ENCODE assay signal across 22 cellular contexts in genomic region chr4:60384475-60384874, GRCh38.
"Had no signal": no experiment of that assay in that cellular context is flagged by ENCODE, and none has a peak within 500 bp of the region (broad histone marks: within the 10 kb centered on the region; RNA-seq: fewer than 3 reads in every experiment).

No MANE protein-coding gene starts in this region.

- H3K9me2 ChIP-seq: SK-N-SH had no signal

- H3K4me2 ChIP-seq: SK-N-SH had no signal

- H3K9ac ChIP-seq: SK-N-SH had no signal

- H3K27ac ChIP-seq: RWPE1 had no signal

- H3K9me3 ChIP-seq: SK-N-SH had no signal

- DNase-seq: IMR-90, KG1, MM.1S, NCI-H1105, NCI-H1417, NCI-H1436 treated with DMSO at 0.1 percent for 48 hours, NCI-H1694 treated with DMSO at 0.1 percent for 48 hours, NCI-H1930, NCI-H2081, NCI-H2107, NCI-H2171, NCI-H226, NCI-H510A, NCI-H524 treated with DMSO at 0.1 percent for 48 hours, NCI-H69, NCI-H774, PC-3, SHP77, SK-N-SH had no signal

- ATAC-seq: HepG2, Panc1, PC-3 had no signal
